Comparison of ENCODE assay signal across 14 cellular contexts in genomic region chr1:197841828-197842573, GRCh38.
DNase-seq lines count a peak whose midpoint lies in the region; TF ChIP-seq lines count a peak whose summit lies in the region.
"Had no signal": no experiment of that assay in that cellular context is flagged by ENCODE, and none has a peak within 500 bp of the region (broad histone marks: within the 10 kb centered on the region; RNA-seq: fewer than 3 reads in every experiment).

No MANE protein-coding gene starts in this region.

- no peaks in the 10 kb centered on the region for H3K4me1 Mint-ChIP-seq in activated CD4-positive, alpha-beta T cell treated with anti-CD3 and anti-CD28 coated beads, Interleukin-2, amount 10 ng/mL, durations not matched to agents 24 days and 14 days

- in situ Hi-C loops in KBM-7 (cut with MboI; ENCODE audit: low pct_unique_long_range_greater_than_20kb, low sequenced_read_pairs): no loop called here

- H3K27me3 ChIP-seq in AG04450 (ENCODE audit: control insufficient read depth, insufficient read depth, low read length) (no peaks in the 10 kb centered on the region), adipocyte (replicated peaks; ENCODE audit: control insufficient read depth, insufficient read depth, low read length) (no peaks in the 10 kb centered on the region)
- H3K27me3 ChIP-seq: neutrophil, spleen, upper lobe of left lung had no signal

- no peaks in the 10 kb centered on the region for H3K36me3 Mint-ChIP-seq in activated CD4-positive, alpha-beta T cell treated with anti-CD3 and anti-CD28 coated beads, Interleukin-2, amount 10 ng/mL, durations not matched to agents 24 days and 14 days (ENCODE audit: low read depth)

- no peak overlapping the region for H3K27ac ChIP-seq in AG04450 (ENCODE audit: low read depth, low read length)
- H3K27ac ChIP-seq: neutrophil, spleen, upper lobe of left lung had no signal

- no peak overlapping the region for H3K4me3 Mint-ChIP-seq in activated CD4-positive, alpha-beta T cell treated with anti-CD3 and anti-CD28 coated beads, Interleukin-2, amount 10 ng/mL, durations not matched to agents 24 days and 14 days
- H3K4me3 Mint-ChIP-seq: activated CD8-positive, alpha-beta T cell treated with anti-CD3 and anti-CD28 coated beads, Interleukin-2, amount 10 ng/mL, durations not matched to agents 7 days and 5 days had no signal

- no peak for TF ChIP-seq CTCF in AG04450 (IDR thresholded peaks at IDR 0.05; ENCODE audit: low read depth, low read length)

- H3K9ac ChIP-seq in adipocyte (ENCODE audit: low read length): no peak overlapping the region

- peaks cover 17% of the 10 kb centered on the region for H3K27me3 Mint-ChIP-seq in activated CD4-positive, alpha-beta T cell treated with anti-CD3 and anti-CD28 coated beads, Interleukin-2, amount 10 ng/mL, durations not matched to agents 24 days and 14 days

- H3K9me3 Mint-ChIP-seq in activated CD4-positive, alpha-beta T cell treated with anti-CD3 and anti-CD28 coated beads, Interleukin-2, amount 10 ng/mL, durations not matched to agents 24 days and 14 days: no peaks in the 10 kb centered on the region

- H3K36me3 ChIP-seq in adipocyte (ENCODE audit: control insufficient read depth, insufficient read depth, low read length, severe bottlenecking): no peaks in the 10 kb centered on the region
- H3K36me3 ChIP-seq: neutrophil, spleen, upper lobe of left lung had no signal

- intact Hi-C loops in activated CD4-positive, alpha-beta T cell treated with anti-CD3 and anti-CD28 coated beads, Interleukin-2, amount 10 ng/mL, durations not matched to agents 24 days and 14 days (cut with micrococcal nuclease): no loop called here

- DNase-seq in AG04450 (ENCODE audit: low read depth, low spot score): peak; percentile 8
- DNase-seq in KBM-7: peak; percentile 19
- peak; percentile 50 for DNase-seq in adipocyte (ENCODE audit: low read depth)
- DNase-seq in kidney glomerular epithelial cell (lab: John Stamatoyannopoulos, UW): peak; percentile 90
- DNase-seq in T1000 (lab: John Stamatoyannopoulos, UW): no peak
- DNase-seq in RPMI8226: no peak
- DNase-seq in activated CD4-positive, alpha-beta T cell treated with anti-CD3 and anti-CD28 coated beads, Interleukin-2, amount 10 ng/mL, durations not matched to agents 24 days and 14 days: no peak
- DNase-seq in NCI-H1417 treated with DMSO at 0.1 percent for 48 hours (lab: John Stamatoyannopoulos, UW): no peak
- DNase-seq: activated CD8-positive, alpha-beta T cell treated with anti-CD3 and anti-CD28 coated beads, Interleukin-2, amount 10 ng/mL, durations not matched to agents 7 days and 5 days; activated naive CD4-positive, alpha-beta T cell treated with Interleukin-2 at 50 U/mL for 16 hours; NCI-H2029; spleen; upper lobe of left lung had no signal

- peaks cover 21% of the 10 kb centered on the region for H3K4me1 ChIP-seq in adipocyte (ENCODE audit: control insufficient read depth, insufficient read depth, low read length)
- H3K4me1 ChIP-seq: spleen, upper lobe of left lung had no signal

- no peak overlapping the region for H3K27ac Mint-ChIP-seq in activated CD4-positive, alpha-beta T cell treated with anti-CD3 and anti-CD28 coated beads, Interleukin-2, amount 10 ng/mL, durations not matched to agents 24 days and 14 days
- H3K27ac Mint-ChIP-seq: activated CD8-positive, alpha-beta T cell treated with anti-CD3 and anti-CD28 coated beads, Interleukin-2, amount 10 ng/mL, durations not matched to agents 7 days and 5 days had no signal

- H3K9me3 ChIP-seq in AG04450 (ENCODE audit: control insufficient read depth, insufficient read depth, low read length): no peaks in the 10 kb centered on the region
- no peaks in the 10 kb centered on the region for H3K9me3 ChIP-seq in adipocyte (ENCODE audit: control insufficient read depth, low read length)
- H3K9me3 ChIP-seq: neutrophil, spleen, upper lobe of left lung had no signal

- POLR2A ChIA-PET in AG04450 (lab: Yijun Ruan, JAX): interaction anchor here (0.6 kb wide), 1 partner anchor 62 kb away, joined by 6 read pairs; no protein-coding TSS in a partner anchor

- CTCF ChIA-PET in AG04450 (lab: Charles Lee): interaction anchor here (0.6 to 1.0 kb wide), 3 partner anchors 11 to 74 kb away, joined by 4 read pairs; no protein-coding TSS in a partner anchor

- H3K4me3 ChIP-seq in AG04450 (ENCODE audit: low read depth, low read length): no peak overlapping the region
- H3K4me3 ChIP-seq in adipocyte (ENCODE audit: low read length): peak overlapping the region; percentile 7
- H3K4me3 ChIP-seq: spleen, upper lobe of left lung had no signal

Comparison
In these comparisons a context has a peak if more than half of its experiments do, and no peak if none do; other contexts are left out.
1. DNase-seq: peak in AG04450 (single experiment), KBM-7 (single experiment), adipocyte (single experiment) and kidney glomerular epithelial cell (single experiment); none in T1000 (single experiment), RPMI8226 (single experiment), activated CD4-positive, alpha-beta T cell treated with anti-CD3 and anti-CD28 coated beads, Interleukin-2, amount 10 ng/mL, durations not matched to agents 24 days and 14 days (single experiment) and NCI-H1417 treated with DMSO at 0.1 percent for 48 hours (single experiment).